ENCODE assay signal across 18 cellular contexts in genomic region chr2:117775820-117776219, GRCh38. TPM values are rescaled to one million over a fixed set of nuclear protein-coding genes. Genes with fewer than 3 reads are reported as not detected.
A peak's percentile ranks its signal among the peaks of the same experiment; 100 is the strongest.
DNase-seq lines count a peak whose midpoint lies in the region; ATAC-seq, FAIRE-seq and TF ChIP-seq lines count a peak whose summit lies in the region.
"Had no signal": no experiment of that assay in that cellular context is flagged by ENCODE, and none has a peak within 500 bp of the region (broad histone marks: within the 10 kb centered on the region; RNA-seq: fewer than 3 reads in every experiment).

No MANE protein-coding gene starts in this region.

- DNase-seq in DMS53 (lab: John Stamatoyannopoulos, UW) (peak; percentile 25), DMS53 treated with DMSO at 0.1 percent for 48 hours (lab: John Stamatoyannopoulos, UW; ENCODE audit: unreplicated experiment) (no peak), epithelial cell of esophagus (ENCODE audit: low read depth) (peak; percentile 14), lung (ENCODE audit: low spot score) (no peak), small intestine (no peak), SKM-1 (lab: John Stamatoyannopoulos, UW; ENCODE audit: unreplicated experiment) (no peak), NOMO-1 treated with dmso at 0.1 percent for 144 hours (lab: John Stamatoyannopoulos, UW; ENCODE audit: unreplicated experiment) (no peak)
- DNase-seq: AML-193; CD4-positive, alpha-beta memory T cell; GM23248 had no signal

- H3K27ac ChIP-seq in lung (ENCODE audit: low read depth in 1 of 2, low read length in 1 of 2) (no peak overlapping the region), small intestine (ENCODE audit: low read depth in 1 of 2, low read length in 1 of 2) (no peak overlapping the region)
- H3K27ac ChIP-seq: 22Rv1, A549, BLaER1, GM23248 had no signal

- H3K4me1 ChIP-seq in lung (ENCODE audit: control insufficient read depth in 2 of 2, insufficient read depth in 2 of 2, low read length in 2 of 2): no peaks in the 10 kb centered on the region
- no peaks in the 10 kb centered on the region for H3K4me1 ChIP-seq in small intestine (ENCODE audit: control insufficient read depth in 2 of 2, insufficient read depth in 1 of 2, low read depth in 1 of 2, low read length in 1 of 2)
- H3K4me1 ChIP-seq: A549, BLaER1, HAP-1 had no signal

- H3K4me3 ChIP-seq in epithelial cell of esophagus (ENCODE audit: low read length) (no peak overlapping the region), lung (no peak overlapping the region), small intestine (ENCODE audit: low read depth in 1 of 2, low read length in 2 of 2) (no peak overlapping the region)
- H3K4me3 ChIP-seq: A549, BLaER1, GM23248, HAP-1 had no signal

- peak; percentile 58 for ATAC-seq in lung (ENCODE audit: insufficient read depth, low FRiP score)
- ATAC-seq: A549, HepG2 had no signal

- H3K9me3 ChIP-seq in lung (ENCODE audit: control insufficient read depth in 2 of 2, insufficient read depth in 1 of 2, low read length in 1 of 2) (no peaks in the 10 kb centered on the region), small intestine (ENCODE audit: control insufficient read depth, low read depth) (no peaks in the 10 kb centered on the region)
- H3K9me3 ChIP-seq: A549, BLaER1, HAP-1 had no signal

- H3K27me3 ChIP-seq in lung (ENCODE audit: control insufficient read depth, insufficient read depth) (no peaks in the 10 kb centered on the region), small intestine (ENCODE audit: control insufficient read depth in 2 of 2, insufficient read depth in 2 of 2, low read length in 2 of 2) (no peaks in the 10 kb centered on the region)
- H3K27me3 ChIP-seq: BLaER1 had no signal

- no peaks in the 10 kb centered on the region for H3K36me3 ChIP-seq in lung (ENCODE audit: control insufficient read depth in 2 of 2, insufficient read depth in 2 of 2, low read length in 2 of 2)
- no peaks in the 10 kb centered on the region for H3K36me3 ChIP-seq in small intestine (ENCODE audit: control insufficient read depth in 2 of 2, insufficient read depth in 2 of 2, low read length in 2 of 2)
- H3K36me3 ChIP-seq: BLaER1, HAP-1 had no signal

- TF ChIP-seq CTCF in epithelial cell of esophagus (IDR thresholded peaks at IDR 0.05; ENCODE audit: insufficient read depth, low read depth, low read length, missing control alignments): no peak
- no peak for TF ChIP-seq CTCF in lung (IDR thresholded peaks at IDR 0.05; ENCODE audit: control extremely low read depth, extremely low read depth)

- FAIRE-seq in small intestine (lab: Jason Lieb, UNC): no peak
- FAIRE-seq: A549, G401.6, GM12892, GM18507, HepG2 had no signal

RNA-seq across cellular contexts. Expression of gene DDX18, which starts 38.7 kb away (rescaled TPM):
- 10 to 100 TPM; 43.9 to 60.0 TPM for total RNA-seq in lung
- 10 to 100 TPM; 26.9 to 35.6 TPM for polyA plus RNA-seq in lung
- polyA plus RNA-seq in small intestine: 10 to 100 TPM; 16.8 to 32.3 (median 18.4) TPM

Comparison
In these comparisons a context has a peak if more than half of its experiments do, and no peak if none do; other contexts are left out.
1. DNase-seq: peak in DMS53 (single experiment) and epithelial cell of esophagus (single experiment); none in DMS53 treated with DMSO at 0.1 percent for 48 hours (single experiment), lung (single experiment), small intestine (single experiment), SKM-1 (single experiment) and NOMO-1 treated with dmso at 0.1 percent for 144 hours (single experiment).